ENCODE assay signal across 27 cellular contexts in genomic region chr9:93212409-93212808, GRCh38. TPM values are rescaled to one million over a fixed set of nuclear protein-coding genes. Genes with fewer than 3 reads are reported as not detected.
DNase-seq lines count a peak whose midpoint lies in the region; ATAC-seq, FAIRE-seq and TF ChIP-seq lines count a peak whose summit lies in the region.
"Had no signal": no experiment of that assay in that cellular context is flagged by ENCODE, and none has a peak within 500 bp of the region (broad histone marks: within the 10 kb centered on the region; RNA-seq: fewer than 3 reads in every experiment).

No MANE protein-coding gene starts in this region.

- TF ChIP-seq EP300 in esophagus muscularis mucosa (IDR thresholded peaks at IDR 0.05) (no peak), HepG2 (IDR thresholded peaks at IDR 0.05; ENCODE audit: low read depth in 2 of 2, low read length in 2 of 2) (no peak), HepG2 (CRISPR knock-in tag; IDR thresholded peaks at IDR 0.05; ENCODE audit: borderline replicate concordance) (no peak)

- H3K4me1 ChIP-seq in H9 (ENCODE audit: insufficient read depth, low read length) (no peaks in the 10 kb centered on the region), esophagus muscularis mucosa (peaks cover 22 to 65% (median 48%) of the 10 kb centered on the region in 4 donors), HepG2 (ENCODE audit: insufficient read depth, low read length) (peaks cover 63% of the 10 kb centered on the region)

- no peak overlapping the region for H3K4me3 Mint-ChIP-seq in H9
- no peak overlapping the region for H3K4me3 Mint-ChIP-seq in stimulated activated naive B cell treated with anti-CD40 and anti-IgM and Interleukin-4, amounts not matched to agents 10 μg/mL and 1 μg/mL and 100 μg/mL, for 72 hours
- H3K4me3 Mint-ChIP-seq: CD4-positive, CD25-positive, alpha-beta regulatory T cell; HFFc6 had no signal

- H3K56ac ChIP-seq in H9 (ENCODE audit: insufficient read length, low read depth, low read length), result no peak overlapping the region

- FAIRE-seq in HepG2 (lab: Jason Lieb, UNC), result no peak
- FAIRE-seq: A204.1, D721Med, G401.6 had no signal

- ATAC-seq in HepG2, result no peak
- no peak for ATAC-seq in stimulated activated naive B cell treated with anti-CD40 and anti-IgM and Interleukin-4, amounts not matched to agents 10 μg/mL and 1 μg/mL and 100 μg/mL, for 72 hours (replicated peaks)
- no peak for ATAC-seq in HG03097 (IDR thresholded peaks at IDR 0.05; ENCODE audit: low FRiP score, unreplicated experiment)
- no peak for ATAC-seq in GM21723 (IDR thresholded peaks at IDR 0.05; ENCODE audit: unreplicated experiment)
- ATAC-seq: PC-3 had no signal

- H3K4me3 ChIP-seq in esophagus muscularis mucosa (no peak overlapping the region), HepG2 (replicated peaks in 1 of 3; ENCODE audit: insufficient read depth in 1 of 3, low read depth in 2 of 3, low read length in 3 of 3) (no peak overlapping the region)
- H3K4me3 ChIP-seq: BLaER1, GM23248, HAP-1 had no signal

- H2BK12ac ChIP-seq in H9 (ENCODE audit: insufficient read length, low read depth, low read length), result no peak overlapping the region

- no peak overlapping the region for H4K8ac ChIP-seq in H9 (replicated peaks; ENCODE audit: insufficient read length, low read depth, low read length)

- no peak overlapping the region for H3K9ac ChIP-seq in H9 (ENCODE audit: extremely low read depth, insufficient read length, low read length)
- H3K9ac ChIP-seq in HepG2 (ENCODE audit: insufficient read depth, low read depth, low read length), result no peak overlapping the region
- H3K9ac ChIP-seq: BLaER1, GM23248 had no signal

- TF ChIP-seq POLR2A in esophagus muscularis mucosa (IDR thresholded peaks at IDR 0.05; ENCODE audit: low read depth), result no peak
- TF ChIP-seq POLR2A in HepG2 (IDR thresholded peaks at IDR 0.05; ENCODE audit: insufficient read depth in 1 of 2, low read depth in 2 of 2, low read length in 2 of 2), result no peak

- no peak for TF ChIP-seq RAD21 in HepG2 (CRISPR knock-in tag; IDR thresholded peaks at IDR 0.05)

- H3K27ac Mint-ChIP-seq in H9, result peak overlapping the region in 2 of 3 experiments; percentile 13 to 65; a peak in 1 of 7 replicates
- peak overlapping the region; percentile 39 for H3K27ac Mint-ChIP-seq in stimulated activated naive B cell treated with anti-CD40 and anti-IgM and Interleukin-4, amounts not matched to agents 10 μg/mL and 1 μg/mL and 100 μg/mL, for 72 hours
- H3K27ac Mint-ChIP-seq: CD4-positive, CD25-positive, alpha-beta regulatory T cell; HFFc6 had no signal

- H2AFZ ChIP-seq in H9 (ENCODE audit: low read length), result no peak overlapping the region
- no peak overlapping the region for H2AFZ ChIP-seq in HepG2 (ENCODE audit: low read length)
- H2AFZ ChIP-seq: GM23248 had no signal

- H3K79me2 ChIP-seq in H9 (ENCODE audit: insufficient read depth, low read length) (peaks cover 10% of the 10 kb centered on the region; the same call in 1 of the 2 replicates), HepG2 (ENCODE audit: insufficient read depth, low read length) (peaks cover 75% of the 10 kb centered on the region)

- no peak overlapping the region for H2BK120ac ChIP-seq in H9 (ENCODE audit: low read depth, low read length, poor library complexity, severe bottlenecking)

- WGBS in H9 (ENCODE audit: extremely low coverage, insufficient read length, low lambda C conversion rate), result no CpG with 5 or more reads among the region's 5 CpGs
- 82% methylated on average over 5 of the region's 5 CpGs for WGBS in esophagus muscularis mucosa
- 66% methylated on average over 5 of the region's 5 CpGs for WGBS in HepG2 (ENCODE audit: low lambda C conversion rate)

- H3K23me2 ChIP-seq in H9 (ENCODE audit: insufficient read length, low read depth, low read length, poor library complexity, severe bottlenecking), result no peaks in the 10 kb centered on the region

- no peak overlapping the region for H3K18ac ChIP-seq in H9 (ENCODE audit: insufficient read length, low read depth, low read length)

- H3K4me2 ChIP-seq in H9 (ENCODE audit: insufficient read depth, insufficient read length, low read length), result no peak overlapping the region
- H3K4me2 ChIP-seq in HepG2 (ENCODE audit: low read depth, low read length), result no peak overlapping the region
- H3K4me2 ChIP-seq: BLaER1 had no signal

- H2BK20ac ChIP-seq in H9 (ENCODE audit: low read depth, low read length, poor library complexity, severe bottlenecking), result no peak overlapping the region

- H4K5ac ChIP-seq in H9 (ENCODE audit: insufficient read length, low read depth, low read length), result no peak overlapping the region

- no peaks in the 10 kb centered on the region for H3K36me3 ChIP-seq in esophagus muscularis mucosa
- peaks cover 0 to 6% of the 10 kb centered on the region in 2 experiments; a peak in 3 of 5 replicates for H3K36me3 ChIP-seq in HepG2 (replicated peaks in 1 of 2; ENCODE audit: control insufficient read depth in 1 of 2, insufficient read depth in 2 of 2, low read length in 2 of 2)
- H3K36me3 ChIP-seq: HAP-1 had no signal

- no peaks in the 10 kb centered on the region for H3K27me3 Mint-ChIP-seq in H9 (ENCODE audit: low read depth)
- peaks cover 2 to 7% of the 10 kb centered on the region in 2 donors for H3K27me3 Mint-ChIP-seq in stimulated activated naive B cell treated with anti-CD40 and anti-IgM and Interleukin-4, amounts not matched to agents 10 μg/mL and 1 μg/mL and 100 μg/mL, for 72 hours

- no peak overlapping the region for H3T11ph ChIP-seq in H9 (ENCODE audit: low read length)

- no peak overlapping the region for H3K14ac ChIP-seq in H9 (ENCODE audit: insufficient read depth, low read length)

- H3K23ac ChIP-seq in H9 (ENCODE audit: insufficient read length, low read depth, low read length), result no peak overlapping the region

- H3K79me1 ChIP-seq in H9 (ENCODE audit: insufficient read depth, low read depth, low read length, poor library complexity, severe bottlenecking), result peaks cover 4% of the 10 kb centered on the region

- H3K27me3 ChIP-seq in H9 (ENCODE audit: insufficient read depth, low read length), result no peaks in the 10 kb centered on the region
- no peaks in the 10 kb centered on the region for H3K27me3 ChIP-seq in esophagus muscularis mucosa
- H3K27me3 ChIP-seq in HepG2 (ENCODE audit: control insufficient read depth in 1 of 2, insufficient read depth in 2 of 2, low read length in 2 of 2), result no peaks in the 10 kb centered on the region
- H3K27me3 ChIP-seq: BLaER1 had no signal

- CTCF ChIA-PET in HepG2 (lab: Yijun Ruan, JAX; ENCODE audit: low intra/inter-chr PET ratio, low total read pairs) (no interaction called here), RWPE1 (lab: Yijun Ruan, JAX) (no interaction called here)

- in situ Hi-C loops in HepG2 (cut with HindIII; ENCODE audit: extremely low pct_ligation_motif_present, low pct_unique_long_range_greater_than_20kb), result no loop called here

- no peak overlapping the region for H2BK15ac ChIP-seq in H9 (ENCODE audit: low read depth, low read length)

- H3K4me1 Mint-ChIP-seq in H9, result no peaks in the 10 kb centered on the region
- no peaks in the 10 kb centered on the region for H3K4me1 Mint-ChIP-seq in stimulated activated naive B cell treated with anti-CD40 and anti-IgM and Interleukin-4, amounts not matched to agents 10 μg/mL and 1 μg/mL and 100 μg/mL, for 72 hours

- TF ChIP-seq CTCF in H9 (conservative IDR thresholded peaks at IDR 0.05) (no peak), esophagus muscularis mucosa (IDR thresholded peaks at IDR 0.05) (no peak), HepG2 (CRISPR knock-in tag; IDR thresholded peaks at IDR 0.05) (no peak), RWPE1 (conservative IDR thresholded peaks at IDR 0.05; ENCODE audit: low read depth) (no peak)

- BruUV-seq in HepG2 (replicated peaks; lab: Mats Ljungman, UMichigan), result no TSS peak

- no peak overlapping the region for H3K4ac ChIP-seq in H9 (ENCODE audit: low read depth, low read length)

- no peaks in the 10 kb centered on the region for H3K9me3 ChIP-seq in H9 (ENCODE audit: control insufficient read depth, low read depth, low read length)
- H3K9me3 ChIP-seq in esophagus muscularis mucosa, result peaks cover 0 to 8% (median 2%) of the 10 kb centered on the region in 4 donors
- H3K9me3 ChIP-seq in HepG2 (ENCODE audit: low read length), result peaks cover 6% of the 10 kb centered on the region; the same call in 1 of the 2 replicates

- intact Hi-C loops in esophagus muscularis mucosa (cut with DNase I) (no loop called here), HepG2 (cut with micrococcal nuclease; ENCODE audit: unreplicated experiment) (no loop called here)

- H4K20me1 ChIP-seq in H9 (ENCODE audit: control insufficient read depth, insufficient read depth, insufficient read length), result no peaks in the 10 kb centered on the region
- peaks cover 11% of the 10 kb centered on the region; the same call in 1 of the 2 replicates for H4K20me1 ChIP-seq in HepG2 (ENCODE audit: insufficient read depth, low read length)
- H4K20me1 ChIP-seq: BLaER1 had no signal

- H3K27ac ChIP-seq in H9 (ENCODE audit: insufficient read length, low read depth, low read length) (no peak overlapping the region), esophagus muscularis mucosa (replicated peaks in 1 of 4) (peak overlapping the region; percentile 53 to 63 (median 60)), HepG2 (ENCODE audit: extremely low read length, insufficient read depth, low read length) (no peak overlapping the region), RWPE1 (no peak overlapping the region)
- H3K27ac ChIP-seq: BLaER1, GM23248 had no signal

- DNase-seq in H9 (no peak), esophagus muscularis mucosa (ENCODE audit: extremely low spot score) (no peak), HepG2 (ENCODE audit: low spot score) (no peak), RWPE1 (ENCODE audit: low spot score) (no peak)
- DNase-seq in stimulated activated naive B cell treated with anti-CD40 and anti-IgM and Interleukin-4, amounts not matched to agents 10 μg/mL and 1 μg/mL and 100 μg/mL, for 72 hours, result no peak
- DNase-seq: CD4-positive, CD25-positive, alpha-beta regulatory T cell; DMS53; GM23248; HFFc6; IMR-90; KG1; MM.1S; NCI-H2029; NCI-H446 treated with DMSO at 0.1 percent for 48 hours; NCI-H526; NCI-H82; NK-92 treated with Interleukin-12 subunit alpha and Interleukin-12 subunit beta, amount 100 ng/mL, for 24 hours; PC-3; SHP77 had no signal

- H3K9me3 Mint-ChIP-seq in H9, result peaks cover 10 to 15% of the 10 kb centered on the region in 2 experiments
- H3K9me3 Mint-ChIP-seq in stimulated activated naive B cell treated with anti-CD40 and anti-IgM and Interleukin-4, amounts not matched to agents 10 μg/mL and 1 μg/mL and 100 μg/mL, for 72 hours, result peaks cover 12 to 13% of the 10 kb centered on the region in 2 donors

- peaks cover 8 to 14% (median 13%) of the 10 kb centered on the region in 3 experiments for H3K36me3 Mint-ChIP-seq in H9 (ENCODE audit: insufficient read depth in 1 of 3, low read depth in 3 of 3)
- peaks cover 5% of the 10 kb centered on the region in 2 donors for H3K36me3 Mint-ChIP-seq in stimulated activated naive B cell treated with anti-CD40 and anti-IgM and Interleukin-4, amounts not matched to agents 10 μg/mL and 1 μg/mL and 100 μg/mL, for 72 hours
- H3K36me3 Mint-ChIP-seq: CD4-positive, CD25-positive, alpha-beta regulatory T cell had no signal

- no peak overlapping the region for H4K91ac ChIP-seq in H9 (ENCODE audit: insufficient read length, low read depth, low read length)

- H2BK5ac ChIP-seq in H9 (ENCODE audit: insufficient read length, low read length), result no peak overlapping the region

- POLR2A ChIA-PET in HepG2 (lab: Yijun Ruan, JAX) (no interaction called here), RWPE1 (lab: Yijun Ruan, JAX; ENCODE audit: low non-redundant PET) (no interaction called here)

- no peak overlapping the region for H2AK5ac ChIP-seq in H9 (ENCODE audit: insufficient read length, low read length)

RNA-seq across cellular contexts. Expression of gene WNK2, which starts 28.5 kb away (rescaled TPM):
- total RNA-seq in H9 (2021) (69.4 and 70.5 TPM in 2 replicates), esophagus muscularis mucosa (10 to 100 TPM; 18.6 to 89.9 (median 40.8) TPM), HepG2 (2016; rRNA removed; fragmentation: Illumina TruSeq; extraction: Trizol) (10.5 and 16.6 TPM in 2 replicates)
- 2.8 and 5.4 TPM in 2 replicates for total RNA-seq in HepG2 (2016; cell fraction: cytosol; rRNA removed; fragmentation: Illumina TruSeq; extraction: Trizol; ENCODE audit: low read depth)
- total RNA-seq in HepG2 (2016; cell fraction: insoluble cytoplasmic fraction; rRNA removed; fragmentation: Illumina TruSeq; extraction: Trizol), result 7.9 and 14.6 TPM in 2 replicates
- total RNA-seq in HepG2 (2016; cell fraction: membrane; rRNA removed; fragmentation: Illumina TruSeq; extraction: Trizol), result 9.4 and 9.8 TPM in 2 replicates
- total RNA-seq in HepG2 (2016; cell fraction: nucleus; rRNA removed; fragmentation: Illumina TruSeq; extraction: Trizol), result 21.0 and 29.3 TPM in 2 replicates
- polyA plus RNA-seq in HepG2 (2011; rRNA removed), result 11.4 and 12.0 TPM in 2 replicates
- 3.1 and 5.3 TPM in 2 replicates for polyA plus RNA-seq in HepG2 (2011; cell fraction: cytosol; rRNA removed)
- polyA plus RNA-seq in HepG2 (2011; cell fraction: nucleus; rRNA removed), result 98.4 and 126 TPM in 2 replicates
- 29.1 and 39.4 TPM in 2 replicates for polyA plus RNA-seq in HepG2 (2012)
- 3.2 and 4.2 TPM in 2 replicates for polyA plus RNA-seq in HepG2 (2016; cell fraction: cytosol; fragmentation: Illumina TruSeq; extraction: Trizol; ENCODE audit: low read depth)
- 18.9 and 27.7 TPM in 2 replicates for polyA plus RNA-seq in HepG2 (2016; cell fraction: insoluble cytoplasmic fraction; fragmentation: Illumina TruSeq; extraction: Trizol; ENCODE audit: low read depth)
- polyA plus RNA-seq in HepG2 (2016; cell fraction: membrane; fragmentation: Illumina TruSeq; extraction: Trizol; ENCODE audit: low read depth), result 4.9 and 6.5 TPM in 2 replicates
- polyA plus RNA-seq in HepG2 (2016; cell fraction: nucleus; fragmentation: Illumina TruSeq; extraction: Trizol; ENCODE audit: insufficient read depth, low read depth), result 87.2 and 94.8 TPM in 2 replicates
- polyA minus RNA-seq in HepG2 (2011; rRNA and poly(A)+ RNA removed; ENCODE audit: low replicate concordance), result 8.4 and 22.7 TPM in 2 replicates
- 15.8 and 17.9 TPM in 2 replicates for polyA minus RNA-seq in HepG2 (2011; cell fraction: cytosol; rRNA and poly(A)+ RNA removed)
- polyA minus RNA-seq in HepG2 (2011; cell fraction: nucleus; rRNA and poly(A)+ RNA removed), result 32.8 and 40.0 TPM in 2 replicates
- total RNA-seq: GM23248, HFFc6, IMR-90 had no signal
- polyA plus RNA-seq: AG04450; CD4-positive, CD25-positive, alpha-beta regulatory T cell; GM23248; IMR-90 had no signal

Comparison
In these comparisons a context has a peak if more than half of its experiments do, and no peak if none do; other contexts are left out.
1. H3K27ac ChIP-seq: peak in esophagus muscularis mucosa (4 of 4); none in H9 (single experiment), HepG2 (single experiment) and RWPE1 (single experiment).